In the genomic region with DNA sequence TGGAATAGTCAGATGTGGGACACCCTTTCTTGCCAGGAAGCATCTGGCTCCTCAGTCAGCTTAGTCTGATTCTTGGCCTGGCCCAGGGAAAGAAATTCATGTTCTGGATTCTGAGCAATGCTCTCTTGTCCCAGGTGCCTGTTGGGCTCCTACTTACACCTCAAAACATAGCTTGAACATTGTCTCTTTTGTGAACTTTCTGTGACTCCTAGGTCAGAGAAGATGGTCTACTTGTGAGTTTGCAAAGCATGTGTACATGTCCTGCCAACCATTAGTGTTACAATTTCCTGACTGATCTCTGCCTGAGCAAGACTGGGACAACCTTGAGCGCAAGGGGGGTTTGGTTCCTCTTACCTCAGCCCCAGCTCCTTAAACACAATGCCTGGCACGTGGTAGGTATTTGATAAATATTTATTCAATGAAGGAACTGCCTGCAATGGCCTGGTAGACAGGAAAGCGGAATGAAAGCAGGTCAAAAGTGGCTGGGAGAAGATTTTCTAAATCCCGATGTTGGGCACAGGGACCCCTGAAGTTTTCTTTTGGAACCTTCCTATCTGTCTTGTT, we compare ENCODE assay signal across 2 cellular contexts.
TF ChIP-seq lines count a peak whose summit lies in the region.

No MANE protein-coding gene starts in this region.

TF ChIP-seq in SK-N-SH treated with all-trans-retinoic acid at 6 μM for 48 hours, 23 proteins besides CTCF, POLR2A, EP300 and RAD21 (continued from another document):
- TF ChIP-seq PPARA (CRISPR knock-in tag; IDR thresholded peaks at IDR 0.05; ENCODE audit: borderline replicate concordance) (no peak), ZNF8 (CRISPR knock-in tag; IDR thresholded peaks at IDR 0.05) (no peak), ARNTL (CRISPR knock-in tag; IDR thresholded peaks at IDR 0.05; ENCODE audit: borderline replicate concordance, low read depth) (no peak), ZNF565 (CRISPR knock-in tag; conservative IDR thresholded peaks at IDR 0.05; ENCODE audit: low read depth) (no peak)
- TF ChIP-seq, protein P1, sequence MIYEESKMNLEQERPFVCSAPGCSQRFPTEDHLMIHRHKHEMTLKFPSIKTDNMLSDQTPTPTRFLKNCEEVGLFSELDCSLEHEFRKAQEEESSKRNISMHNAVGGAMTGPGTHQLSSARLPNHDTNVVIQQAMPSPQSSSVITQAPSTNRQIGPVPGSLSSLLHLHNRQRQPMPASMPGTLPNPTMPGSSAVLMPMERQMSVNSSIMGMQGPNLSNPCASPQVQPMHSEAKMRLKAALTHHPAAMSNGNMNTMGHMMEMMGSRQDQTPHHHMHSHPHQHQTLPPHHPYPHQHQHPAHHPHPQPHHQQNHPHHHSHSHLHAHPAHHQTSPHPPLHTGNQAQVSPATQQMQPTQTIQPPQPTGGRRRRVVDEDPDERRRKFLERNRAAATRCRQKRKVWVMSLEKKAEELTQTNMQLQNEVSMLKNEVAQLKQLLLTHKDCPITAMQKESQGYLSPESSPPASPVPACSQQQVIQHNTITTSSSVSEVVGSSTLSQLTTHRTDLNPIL (CRISPR knock-in tag; IDR thresholded peaks at IDR 0.05; ENCODE audit: low read depth) = no peak

TF ChIP-seq in SK-N-SH, 30 proteins besides CTCF, POLR2A, EP300 and RAD21 (continued from another document):
- TF ChIP-seq GATA2 (CRISPR knock-in tag; IDR thresholded peaks at IDR 0.05) (no peak), RFX5 (IDR thresholded peaks at IDR 0.05; ENCODE audit: low read length) (no peak)
